In the genomic region with DNA sequence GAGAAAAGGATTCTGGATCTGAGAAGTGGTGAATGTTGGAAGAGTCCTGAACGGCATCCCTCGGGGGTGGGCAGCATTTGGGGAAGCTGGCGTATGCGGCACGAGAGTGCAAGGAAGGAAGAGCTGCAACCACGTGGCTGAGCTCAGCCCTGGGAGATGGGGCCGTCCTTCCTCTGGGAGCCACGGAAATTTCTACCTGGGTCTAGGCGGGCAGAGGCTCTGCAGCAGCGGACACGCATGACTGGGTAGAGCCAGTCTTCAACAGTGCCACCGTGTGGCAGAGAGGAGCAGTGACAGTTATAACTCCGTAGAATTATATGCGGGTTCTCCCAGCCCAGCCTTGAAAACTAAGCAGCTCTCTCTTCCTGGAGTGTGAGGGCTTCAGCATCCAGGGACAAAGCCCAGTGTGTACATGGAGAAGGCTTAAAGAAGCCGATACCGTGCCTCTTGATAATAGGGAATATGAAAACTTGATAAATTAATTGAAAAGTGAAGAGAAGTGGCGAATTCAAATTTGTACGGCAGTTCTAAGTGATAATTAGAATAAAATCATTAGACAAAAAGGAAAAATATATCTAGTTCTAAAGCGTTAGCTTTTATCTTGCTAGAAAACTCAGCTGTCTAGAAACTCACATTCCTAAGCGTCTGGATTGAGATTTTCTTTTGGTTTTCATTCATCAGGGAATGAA, we compare ENCODE assay signal across 1 cellular context.
TF ChIP-seq lines count a peak whose summit lies in the region.

No MANE protein-coding gene starts in this region.

TF ChIP-seq in HepG2, 621 proteins besides CTCF, POLR2A, EP300 and RAD21 (continued from another document and continues in another):
- TF ChIP-seq AKAP8 (CRISPR knock-in tag; IDR thresholded peaks at IDR 0.05) (no peak), NFE2L2 (IDR thresholded peaks at IDR 0.05; ENCODE audit: low read length) (peak; percentile 13; the same call in 1 of the 2 replicates), U2AF1 (optimal IDR thresholded peaks at IDR 0.05; ENCODE audit: low read depth, low read length) (peak; percentile 49), PAF1 (CRISPR knock-in tag; IDR thresholded peaks at IDR 0.05) (no peak), ZNF567 (CRISPR knock-in tag; IDR thresholded peaks at IDR 0.05; ENCODE audit: borderline replicate concordance) (0 out of 2 replicates have a peak, but pooled peaks have one; percentile 49), ZBTB8A (CRISPR knock-in tag; IDR thresholded peaks at IDR 0.05; ENCODE audit: borderline replicate concordance, low read depth) (no peak), MAF1 (CRISPR knock-in tag; IDR thresholded peaks at IDR 0.05; ENCODE audit: borderline replicate concordance) (no peak), MLX (CRISPR knock-in tag; IDR thresholded peaks at IDR 0.05) (no peak), ZNF597 (CRISPR knock-in tag; IDR thresholded peaks at IDR 0.05) (no peak), ARNT2 (CRISPR knock-in tag; IDR thresholded peaks at IDR 0.05; ENCODE audit: low read depth) (peak; percentile 66; the same call in 1 of the 2 replicates), ZFP37 (CRISPR knock-in tag; IDR thresholded peaks at IDR 0.05; ENCODE audit: borderline replicate concordance) (no peak), NFRKB (IDR thresholded peaks at IDR 0.05) (no peak), ZBTB7B (CRISPR knock-in tag; IDR thresholded peaks at IDR 0.05) (no peak), ZNF33B (CRISPR knock-in tag; IDR thresholded peaks at IDR 0.05) (0 out of 2 replicates have a peak, but pooled peaks have one; percentile 41), ZFP91 (CRISPR knock-in tag; IDR thresholded peaks at IDR 0.05; ENCODE audit: borderline replicate concordance) (peak; percentile 57), REXO4 (CRISPR knock-in tag; IDR thresholded peaks at IDR 0.05; ENCODE audit: borderline replicate concordance) (no peak), BCL3 (CRISPR knock-in tag; IDR thresholded peaks at IDR 0.05) (no peak; the same call in 1 of the 2 replicates), MAZ (IDR thresholded peaks at IDR 0.05; ENCODE audit: borderline replicate concordance, low read depth, low read length) (no peak), MAZ (CRISPR knock-in tag; IDR thresholded peaks at IDR 0.05; ENCODE audit: low read depth) (peak; percentile 64), PHF8 (CRISPR knock-in tag; IDR thresholded peaks at IDR 0.05) (0 out of 2 replicates have a peak, but pooled peaks have one; percentile 16), ZBTB25 (CRISPR knock-in tag; IDR thresholded peaks at IDR 0.05) (peak; percentile 87), ZSCAN9 (CRISPR knock-in tag; IDR thresholded peaks at IDR 0.05; ENCODE audit: borderline replicate concordance) (no peak), SNAPC2 (CRISPR knock-in tag; IDR thresholded peaks at IDR 0.05) (no peak), JUND (CRISPR knock-in tag; IDR thresholded peaks at IDR 0.05) (no peak; the same call in 1 of the 2 replicates), ZNF674 (CRISPR knock-in tag; IDR thresholded peaks at IDR 0.05; ENCODE audit: low read depth) (no peak), ZNF773 (CRISPR knock-in tag; IDR thresholded peaks at IDR 0.05; ENCODE audit: borderline replicate concordance) (no peak), ATF7-NPFF (CRISPR knock-in tag; IDR thresholded peaks at IDR 0.05; ENCODE audit: low read depth) (no peak; the same call in 1 of the 2 replicates), ATF6 (CRISPR knock-in tag; conservative IDR thresholded peaks at IDR 0.05) (no peak), ZMYM4 (CRISPR knock-in tag; IDR thresholded peaks at IDR 0.05) (peak; percentile 86), ZNF256 (CRISPR knock-in tag; conservative IDR thresholded peaks at IDR 0.05) (no peak)
- TF ChIP-seq, protein P1, sequence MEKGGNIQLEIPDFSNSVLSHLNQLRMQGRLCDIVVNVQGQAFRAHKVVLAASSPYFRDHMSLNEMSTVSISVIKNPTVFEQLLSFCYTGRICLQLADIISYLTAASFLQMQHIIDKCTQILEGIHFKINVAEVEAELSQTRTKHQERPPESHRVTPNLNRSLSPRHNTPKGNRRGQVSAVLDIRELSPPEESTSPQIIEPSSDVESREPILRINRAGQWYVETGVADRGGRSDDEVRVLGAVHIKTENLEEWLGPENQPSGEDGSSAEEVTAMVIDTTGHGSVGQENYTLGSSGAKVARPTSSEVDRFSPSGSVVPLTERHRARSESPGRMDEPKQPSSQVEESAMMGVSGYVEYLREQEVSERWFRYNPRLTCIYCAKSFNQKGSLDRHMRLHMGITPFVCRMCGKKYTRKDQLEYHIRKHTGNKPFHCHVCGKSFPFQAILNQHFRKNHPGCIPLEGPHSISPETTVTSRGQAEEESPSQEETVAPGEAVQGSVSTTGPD (CRISPR knock-in tag; IDR thresholded peaks at IDR 0.05), result no peak
- TF ChIP-seq, protein P2, sequence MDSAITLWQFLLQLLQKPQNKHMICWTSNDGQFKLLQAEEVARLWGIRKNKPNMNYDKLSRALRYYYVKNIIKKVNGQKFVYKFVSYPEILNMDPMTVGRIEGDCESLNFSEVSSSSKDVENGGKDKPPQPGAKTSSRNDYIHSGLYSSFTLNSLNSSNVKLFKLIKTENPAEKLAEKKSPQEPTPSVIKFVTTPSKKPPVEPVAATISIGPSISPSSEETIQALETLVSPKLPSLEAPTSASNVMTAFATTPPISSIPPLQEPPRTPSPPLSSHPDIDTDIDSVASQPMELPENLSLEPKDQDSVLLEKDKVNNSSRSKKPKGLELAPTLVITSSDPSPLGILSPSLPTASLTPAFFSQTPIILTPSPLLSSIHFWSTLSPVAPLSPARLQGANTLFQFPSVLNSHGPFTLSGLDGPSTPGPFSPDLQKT (CRISPR knock-in tag; IDR thresholded peaks at IDR 0.05; ENCODE audit: borderline replicate concordance), result no peak
- TF ChIP-seq, protein P3, sequence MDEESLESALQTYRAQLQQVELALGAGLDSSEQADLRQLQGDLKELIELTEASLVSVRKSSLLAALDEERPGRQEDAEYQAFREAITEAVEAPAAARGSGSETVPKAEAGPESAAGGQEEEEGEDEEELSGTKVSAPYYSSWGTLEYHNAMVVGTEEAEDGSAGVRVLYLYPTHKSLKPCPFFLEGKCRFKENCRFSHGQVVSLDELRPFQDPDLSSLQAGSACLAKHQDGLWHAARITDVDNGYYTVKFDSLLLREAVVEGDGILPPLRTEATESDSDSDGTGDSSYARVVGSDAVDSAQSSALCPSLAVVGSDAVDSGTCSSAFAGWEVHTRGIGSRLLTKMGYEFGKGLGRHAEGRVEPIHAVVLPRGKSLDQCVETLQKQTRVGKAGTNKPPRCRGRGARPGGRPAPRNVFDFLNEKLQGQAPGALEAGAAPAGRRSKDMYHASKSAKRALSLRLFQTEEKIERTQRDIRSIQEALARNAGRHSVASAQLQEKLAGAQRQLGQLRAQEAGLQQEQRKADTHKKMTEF (CRISPR knock-in tag; IDR thresholded peaks at IDR 0.05), result peak; percentile 87
- TF ChIP-seq, protein P4, sequence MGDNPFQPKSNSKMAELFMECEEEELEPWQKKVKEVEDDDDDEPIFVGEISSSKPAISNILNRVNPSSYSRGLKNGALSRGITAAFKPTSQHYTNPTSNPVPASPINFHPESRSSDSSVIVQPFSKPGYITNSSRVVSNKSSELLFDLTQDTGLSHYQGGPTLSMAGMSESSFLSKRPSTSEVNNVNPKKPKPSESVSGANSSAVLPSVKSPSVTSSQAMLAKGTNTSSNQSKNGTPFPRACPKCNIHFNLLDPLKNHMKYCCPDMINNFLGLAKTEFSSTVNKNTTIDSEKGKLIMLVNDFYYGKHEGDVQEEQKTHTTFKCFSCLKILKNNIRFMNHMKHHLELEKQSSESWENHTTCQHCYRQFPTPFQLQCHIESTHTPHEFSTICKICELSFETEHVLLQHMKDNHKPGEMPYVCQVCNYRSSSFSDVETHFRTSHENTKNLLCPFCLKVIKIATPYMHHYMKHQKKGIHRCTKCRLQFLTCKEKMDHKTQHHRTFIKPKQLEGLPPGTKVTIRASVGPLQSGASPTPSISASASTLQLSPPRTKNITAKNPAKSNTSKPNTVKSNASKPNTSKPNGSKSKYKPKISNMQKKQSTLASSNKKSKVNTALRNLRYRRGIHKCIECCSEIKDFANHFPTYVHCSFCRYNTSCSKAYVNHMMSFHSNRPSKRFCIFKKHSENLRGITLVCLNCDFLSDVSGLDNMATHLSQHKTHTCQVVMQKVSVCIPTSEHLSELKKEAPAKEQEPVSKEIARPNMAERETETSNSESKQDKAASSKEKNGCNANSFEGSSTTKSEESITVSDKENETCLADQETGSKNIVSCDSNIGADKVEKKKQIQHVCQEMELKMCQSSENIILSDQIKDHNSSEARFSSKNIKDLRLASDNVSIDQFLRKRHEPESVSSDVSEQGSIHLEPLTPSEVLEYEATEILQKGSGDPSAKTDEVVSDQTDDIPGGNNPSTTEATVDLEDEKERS (CRISPR knock-in tag; IDR thresholded peaks at IDR 0.05), result 0 out of 2 replicates have a peak, but pooled peaks have one; percentile 53
- TF ChIP-seq, protein P5, sequence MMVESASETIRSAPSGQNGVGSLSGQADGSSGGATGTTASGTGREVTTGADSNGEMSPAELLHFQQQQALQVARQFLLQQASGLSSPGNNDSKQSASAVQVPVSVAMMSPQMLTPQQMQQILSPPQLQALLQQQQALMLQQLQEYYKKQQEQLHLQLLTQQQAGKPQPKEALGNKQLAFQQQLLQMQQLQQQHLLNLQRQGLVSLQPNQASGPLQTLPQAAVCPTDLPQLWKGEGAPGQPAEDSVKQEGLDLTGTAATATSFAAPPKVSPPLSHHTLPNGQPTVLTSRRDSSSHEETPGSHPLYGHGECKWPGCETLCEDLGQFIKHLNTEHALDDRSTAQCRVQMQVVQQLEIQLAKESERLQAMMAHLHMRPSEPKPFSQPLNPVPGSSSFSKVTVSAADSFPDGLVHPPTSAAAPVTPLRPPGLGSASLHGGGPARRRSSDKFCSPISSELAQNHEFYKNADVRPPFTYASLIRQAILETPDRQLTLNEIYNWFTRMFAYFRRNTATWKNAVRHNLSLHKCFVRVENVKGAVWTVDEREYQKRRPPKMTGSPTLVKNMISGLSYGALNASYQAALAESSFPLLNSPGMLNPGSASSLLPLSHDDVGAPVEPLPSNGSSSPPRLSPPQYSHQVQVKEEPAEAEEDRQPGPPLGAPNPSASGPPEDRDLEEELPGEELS (CRISPR knock-in tag; IDR thresholded peaks at IDR 0.05), result no peak
